ENCODE assay signal across 13 cellular contexts in genomic region chr9:87554976-87555375, GRCh38. TPM values are rescaled to one million over a fixed set of nuclear protein-coding genes. Genes with fewer than 3 reads are reported as not detected.
DNase-seq lines count a peak whose midpoint lies in the region; ATAC-seq and TF ChIP-seq lines count a peak whose summit lies in the region.
"Had no signal": no experiment of that assay in that cellular context is flagged by ENCODE, and none has a peak within 500 bp of the region (broad histone marks: within the 10 kb centered on the region; RNA-seq: fewer than 3 reads in every experiment).

No MANE protein-coding gene starts in this region.

- intact Hi-C loops in left ventricle myocardium inferior (cut with micrococcal nuclease) (no loop called here), sciatic nerve (cut with DNase I) (no loop called here)

- H3K27ac ChIP-seq in left ventricle myocardium inferior (replicated peaks): peak overlapping the region; percentile 51

- H3K9me3 ChIP-seq in left ventricle myocardium inferior (replicated peaks): no peaks in the 10 kb centered on the region

- peaks cover 12% of the 10 kb centered on the region for H3K4me1 ChIP-seq in left ventricle myocardium inferior

- DNase-seq in GF-D8 (lab: John Stamatoyannopoulos, UW): peak; percentile 78
- DNase-seq in OCI-M1 (lab: John Stamatoyannopoulos, UW): peak; percentile 32
- no peak for DNase-seq in left ventricle myocardium inferior
- DNase-seq in sciatic nerve (ENCODE audit: low spot score): no peak
- no peak for DNase-seq in GM19238 (ENCODE audit: insufficient read length, low spot score)
- DNase-seq in HuH-7 (ENCODE audit: low spot score): no peak
- DNase-seq in DMS114 treated with DMSO at 0.1 percent for 48 hours (lab: John Stamatoyannopoulos, UW; ENCODE audit: unreplicated experiment): no peak
- DNase-seq: activated CD4-positive, alpha-beta T cell treated with anti-CD3 and anti-CD28 coated beads for 1 hour; activated naive CD4-positive, alpha-beta T cell; KG1; NCI-H446 treated with DMSO at 0.1 percent for 48 hours; nucleus accumbens had no signal

- no peak for TF ChIP-seq CTCF in left ventricle myocardium inferior (IDR thresholded peaks at IDR 0.05; ENCODE audit: borderline replicate concordance)

- ATAC-seq in sciatic nerve: peak; percentile 35
- no peak for ATAC-seq in GM19324 (IDR thresholded peaks at IDR 0.05; ENCODE audit: low FRiP score, unreplicated experiment)

- H3K36me3 ChIP-seq in left ventricle myocardium inferior: no peaks in the 10 kb centered on the region

- no peaks in the 10 kb centered on the region for H3K27me3 ChIP-seq in left ventricle myocardium inferior (ENCODE audit: low read depth)

- H3K4me3 ChIP-seq in left ventricle myocardium inferior: no peak overlapping the region

RNA-seq across cellular contexts. Expression of gene DAPK1, which starts 57.3 kb away (rescaled TPM):
- total RNA-seq in left ventricle myocardium inferior: 5.5 TPM
- total RNA-seq in sciatic nerve: 71.1 TPM

Comparison
In these comparisons a context has a peak if more than half of its experiments do, and no peak if none do; other contexts are left out.
1. DNase-seq: peak in GF-D8 (single experiment) and OCI-M1 (single experiment); none in left ventricle myocardium inferior (single experiment), sciatic nerve (single experiment), GM19238 (single experiment), HuH-7 (single experiment) and DMS114 treated with DMSO at 0.1 percent for 48 hours (single experiment).
2. RNA of gene DAPK1, which starts 57.3 kb away (total RNA-seq): 71.1 TPM in sciatic nerve (single experiment); 5.5 TPM in left ventricle myocardium inferior (single experiment); every median in the first group is over 10 times any median in the second.